13 cellular contexts compared by ENCODE assay signal in the genomic region with DNA sequence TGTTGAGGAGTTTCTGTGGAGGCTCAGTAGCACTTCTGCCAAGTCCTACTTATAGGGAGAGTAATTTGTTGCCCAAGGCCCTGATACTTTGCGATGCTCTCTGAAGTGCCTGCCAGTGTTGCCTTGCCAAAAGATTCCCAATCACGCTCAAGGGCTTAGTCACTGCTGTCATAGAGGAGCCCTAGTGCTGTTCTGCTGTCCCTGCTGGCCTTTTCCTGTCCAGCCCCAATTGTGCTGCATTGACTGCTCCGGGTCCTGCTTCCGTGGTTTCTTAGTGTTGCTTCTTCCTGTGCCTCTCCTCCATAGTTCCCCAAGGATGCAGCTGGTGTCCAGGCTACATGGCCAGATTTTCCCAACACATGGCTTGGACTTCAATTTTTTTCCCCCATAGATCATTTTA. TPM values are rescaled to one million over a fixed set of nuclear protein-coding genes. Genes with fewer than 3 reads are reported as not detected.
A peak's percentile ranks its signal among the peaks of the same experiment; 100 is the strongest.
DNase-seq lines count a peak whose midpoint lies in the region; ATAC-seq and TF ChIP-seq lines count a peak whose summit lies in the region.
"Had no signal": no experiment of that assay in that cellular context is flagged by ENCODE, and none has a peak within 500 bp of the region (broad histone marks: within the 10 kb centered on the region; RNA-seq: fewer than 3 reads in every experiment).

No MANE protein-coding gene starts in this region.

- TF ChIP-seq EP300 in ovary (IDR thresholded peaks at IDR 0.05): no peak

- H3K27ac ChIP-seq in fibroblast of lung (ENCODE audit: insufficient read depth, low read length): peak overlapping the region; percentile 26
- H3K27ac ChIP-seq in right lobe of liver: no peak overlapping the region
- no peak overlapping the region for H3K27ac ChIP-seq in ovary
- H3K27ac ChIP-seq: upper lobe of left lung had no signal

- H3K4me1 ChIP-seq in BE2C (peaks cover 8% of the 10 kb centered on the region), fibroblast of lung (ENCODE audit: control insufficient read depth, extremely low read depth, insufficient read depth, low read length) (peaks cover 17% of the 10 kb centered on the region), right lobe of liver (no peaks in the 10 kb centered on the region), ovary (ENCODE audit: insufficient read depth) (peaks cover 15% of the 10 kb centered on the region)

- H3K4me3 ChIP-seq in BE2C (ENCODE audit: low read depth, low read length) (no peak overlapping the region), fibroblast of lung (replicated peaks in 1 of 4; ENCODE audit: control extremely low read depth in 1 of 4, insufficient read depth in 1 of 4, low read depth in 3 of 4, low read length in 4 of 4) (no peak overlapping the region), right lobe of liver (no peak overlapping the region), ovary (no peak overlapping the region)
- H3K4me3 ChIP-seq: upper lobe of left lung had no signal

- peaks cover 32% of the 10 kb centered on the region for H3K79me2 ChIP-seq in fibroblast of lung (ENCODE audit: control insufficient read depth, insufficient read depth, low read length)

- peak overlapping the region; percentile 52 for H3K4me2 ChIP-seq in fibroblast of lung (ENCODE audit: extremely low read depth, insufficient read depth, low read length)

- intact Hi-C loops in right lobe of liver (cut with DNase I): no loop called here
- intact Hi-C loops in ovary (cut with DNase I): no loop called here

- H2AFZ ChIP-seq in fibroblast of lung (ENCODE audit: low read length): no peak overlapping the region

- 70% methylated on average over 4 of the region's 4 CpGs for WGBS in right lobe of liver (ENCODE audit: insufficient coverage, low coverage, low lambda C conversion rate, missing lambda C conversion rate)
- 29 to 58% (median 44%) methylated on average over 4 of the region's 4 CpGs for WGBS in ovary, 3 donors

- TF ChIP-seq CTCF in BE2C (IDR thresholded peaks at IDR 0.05; ENCODE audit: low read depth, low read length) (peak; percentile 8; the same call in 1 of the 2 replicates), fibroblast of lung (conservative IDR thresholded peaks at IDR 0.05 in 1 of 2, IDR thresholded peaks at IDR 0.05 in 1 of 2; ENCODE audit: low read depth in 1 of 2, low read length in 2 of 2) (peak in 1 of 2 donors; percentile 0), right lobe of liver (IDR thresholded peaks at IDR 0.05) (no peak), GM20000 (IDR thresholded peaks at IDR 0.05; ENCODE audit: extremely low read depth, missing control alignments) (no peak), ovary (IDR thresholded peaks at IDR 0.05) (no peak)

- DNase-seq in BE2C (peak; percentile 56), fibroblast of lung (ENCODE audit: low read depth in 2 of 2) (peak; percentile 48 to 55), right lobe of liver (no peak), GM20000 (ENCODE audit: low spot score) (no peak), NCI-H1694 treated with DMSO at 0.1 percent for 48 hours (lab: John Stamatoyannopoulos, UW) (no peak), ovary (no peak)
- DNase-seq: activated CD8-positive, alpha-beta T cell treated with anti-CD3 and anti-CD28 coated beads, Interleukin-2, amount 10 ng/mL, durations not matched to agents 7 days and 5 days; amygdala; COR-L47; NCI-H1694; upper lobe of left lung had no signal

- no peaks in the 10 kb centered on the region for H3K9me3 ChIP-seq in BE2C
- no peaks in the 10 kb centered on the region for H3K9me3 ChIP-seq in fibroblast of lung (ENCODE audit: control insufficient read depth, insufficient read depth, low read depth, low read length)
- H3K9me3 ChIP-seq in right lobe of liver: no peaks in the 10 kb centered on the region
- no peaks in the 10 kb centered on the region for H3K9me3 ChIP-seq in ovary
- H3K9me3 ChIP-seq: upper lobe of left lung had no signal

- ATAC-seq in right lobe of liver (peak; percentile 22 to 49 (median 44)), HG03135 (IDR thresholded peaks at IDR 0.05; ENCODE audit: unreplicated experiment) (no peak)
- ATAC-seq: activated CD8-positive, alpha-beta T cell treated with anti-CD3 and anti-CD28 coated beads, Interleukin-2, amount 10 ng/mL, durations not matched to agents 7 days and 5 days had no signal

- H3K9ac ChIP-seq in fibroblast of lung (ENCODE audit: insufficient read depth, low read length): no peak overlapping the region

- H3K36me3 ChIP-seq in BE2C (peaks cover 4% of the 10 kb centered on the region), fibroblast of lung (ENCODE audit: control insufficient read depth, insufficient read depth, low read length) (no peaks in the 10 kb centered on the region), right lobe of liver (no peaks in the 10 kb centered on the region), ovary (no peaks in the 10 kb centered on the region)

- no peaks in the 10 kb centered on the region for H4K20me1 ChIP-seq in fibroblast of lung (ENCODE audit: control insufficient read depth, extremely low read depth, insufficient read depth, low read length)

- TF ChIP-seq POLR2A in right lobe of liver (IDR thresholded peaks at IDR 0.05) (no peak), ovary (IDR thresholded peaks at IDR 0.05) (no peak)

- H3K27me3 ChIP-seq in BE2C (no peaks in the 10 kb centered on the region), fibroblast of lung (ENCODE audit: control insufficient read depth, insufficient read depth, low read length) (no peaks in the 10 kb centered on the region), right lobe of liver (no peaks in the 10 kb centered on the region), ovary (no peaks in the 10 kb centered on the region)
- H3K27me3 ChIP-seq: upper lobe of left lung had no signal

TF ChIP-seq in PFSK-1, 5 proteins besides CTCF, POLR2A, EP300 and RAD21:
- TF ChIP-seq TAF1 (IDR thresholded peaks at IDR 0.05; ENCODE audit: borderline replicate concordance, insufficient read depth, low read length) (peak; percentile 49; the same call in 1 of the 2 replicates), FOXP2 (optimal IDR thresholded peaks at IDR 0.05; ENCODE audit: borderline replicate concordance, extremely low read depth, extremely low read length, insufficient read depth) (peak; percentile 29), POLR2AphosphoS5 (IDR thresholded peaks at IDR 0.05; ENCODE audit: low read depth, low read length) (no peak), SIN3A (IDR thresholded peaks at IDR 0.05; ENCODE audit: borderline replicate concordance, insufficient read depth, low read length) (peak; percentile 55; the same call in 1 of the 2 replicates)
- TF ChIP-seq, protein P1, sequence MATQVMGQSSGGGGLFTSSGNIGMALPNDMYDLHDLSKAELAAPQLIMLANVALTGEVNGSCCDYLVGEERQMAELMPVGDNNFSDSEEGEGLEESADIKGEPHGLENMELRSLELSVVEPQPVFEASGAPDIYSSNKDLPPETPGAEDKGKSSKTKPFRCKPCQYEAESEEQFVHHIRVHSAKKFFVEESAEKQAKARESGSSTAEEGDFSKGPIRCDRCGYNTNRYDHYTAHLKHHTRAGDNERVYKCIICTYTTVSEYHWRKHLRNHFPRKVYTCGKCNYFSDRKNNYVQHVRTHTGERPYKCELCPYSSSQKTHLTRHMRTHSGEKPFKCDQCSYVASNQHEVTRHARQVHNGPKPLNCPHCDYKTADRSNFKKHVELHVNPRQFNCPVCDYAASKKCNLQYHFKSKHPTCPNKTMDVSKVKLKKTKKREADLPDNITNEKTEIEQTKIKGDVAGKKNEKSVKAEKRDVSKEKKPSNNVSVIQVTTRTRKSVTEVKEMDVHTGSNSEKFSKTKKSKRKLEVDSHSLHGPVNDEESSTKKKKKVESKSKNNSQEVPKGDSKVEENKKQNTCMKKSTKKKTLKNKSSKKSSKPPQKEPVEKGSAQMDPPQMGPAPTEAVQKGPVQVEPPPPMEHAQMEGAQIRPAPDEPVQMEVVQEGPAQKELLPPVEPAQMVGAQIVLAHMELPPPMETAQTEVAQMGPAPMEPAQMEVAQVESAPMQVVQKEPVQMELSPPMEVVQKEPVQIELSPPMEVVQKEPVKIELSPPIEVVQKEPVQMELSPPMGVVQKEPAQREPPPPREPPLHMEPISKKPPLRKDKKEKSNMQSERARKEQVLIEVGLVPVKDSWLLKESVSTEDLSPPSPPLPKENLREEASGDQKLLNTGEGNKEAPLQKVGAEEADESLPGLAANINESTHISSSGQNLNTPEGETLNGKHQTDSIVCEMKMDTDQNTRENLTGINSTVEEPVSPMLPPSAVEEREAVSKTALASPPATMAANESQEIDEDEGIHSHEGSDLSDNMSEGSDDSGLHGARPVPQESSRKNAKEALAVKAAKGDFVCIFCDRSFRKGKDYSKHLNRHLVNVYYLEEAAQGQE (IDR thresholded peaks at IDR 0.05; ENCODE audit: insufficient read depth in 1 of 2, low read depth in 2 of 2, low read length in 2 of 2): no peak

RNA-seq across cellular contexts. Expression of gene NUP93, which starts 13.9 kb away (rescaled TPM):
- 109 TPM for polyA plus RNA-seq in BE2C (2012; ENCODE audit: insufficient read depth, insufficient read length, low read depth)
- polyA plus RNA-seq in PFSK-1 (2012; ENCODE audit: insufficient read length, low read depth): 72.4 TPM
- 36.7 and 42.9 TPM in 2 replicates for total RNA-seq in fibroblast of lung
- polyA plus RNA-seq in fibroblast of lung: 37.6 and 61.0 TPM in 2 replicates
- 45.6 and 75.7 TPM in 2 replicates for polyA plus RNA-seq in fibroblast of lung (2012)
- polyA minus RNA-seq in fibroblast of lung (ENCODE audit: low replicate concordance): 51.1 and 163 TPM in 2 replicates
- total RNA-seq in right lobe of liver: 10 to 100 TPM in 4 of 6 experiments, 1 to 10 TPM in 2; 8.3 to 17.0 (median 12.8) TPM
- 10 to 100 TPM; 26.1 to 53.9 (median 42.7) TPM for total RNA-seq in ovary
- 10 to 100 TPM; 24.1 to 43.2 TPM for polyA plus RNA-seq in ovary

Comparison
In these comparisons a context has a peak if more than half of its experiments do, and no peak if none do; other contexts are left out.
1. DNase-seq: peak in BE2C (single experiment) and fibroblast of lung (2 of 2); none in right lobe of liver (0 of 3), GM20000 (single experiment), NCI-H1694 treated with DMSO at 0.1 percent for 48 hours (single experiment) and ovary (0 of 5).